Comparison of ENCODE assay signal across 13 cellular contexts in the genomic region with DNA sequence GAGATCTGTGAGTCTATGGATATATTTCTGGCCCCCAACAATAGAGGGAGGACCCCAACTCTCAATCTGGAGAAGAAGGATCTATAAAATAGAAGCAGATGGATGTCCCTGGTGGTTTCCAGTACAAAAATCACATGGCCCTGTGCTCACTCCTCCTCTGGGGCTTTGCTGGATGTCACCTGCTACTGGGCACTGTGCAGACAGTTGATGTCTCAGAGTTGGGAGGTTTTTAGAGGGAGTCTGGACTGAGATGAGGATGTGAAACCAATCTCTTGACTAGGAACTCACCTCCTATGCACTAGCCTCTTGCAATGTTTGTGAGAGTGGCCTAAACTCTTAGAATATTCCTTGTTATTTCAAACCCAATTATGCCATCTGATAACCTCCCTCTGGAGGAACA.
DNase-seq lines count a peak whose midpoint lies in the region; ATAC-seq and TF ChIP-seq lines count a peak whose summit lies in the region.
"Had no signal": no experiment of that assay in that cellular context is flagged by ENCODE, and none has a peak within 500 bp of the region (broad histone marks: within the 10 kb centered on the region; RNA-seq: fewer than 3 reads in every experiment).

No MANE protein-coding gene starts in this region.

- no peaks in the 10 kb centered on the region for H3K27me3 Mint-ChIP-seq in activated B cell treated with CpG ODN at 0.5 μM for 24 hours
- H3K27me3 Mint-ChIP-seq: activated naive CD8-positive, alpha-beta T cell treated with anti-CD3 and anti-CD28 coated beads, Interleukin-2, amount 50 U/mL, for 24 hours had no signal

- H3K9me3 Mint-ChIP-seq in activated B cell treated with CpG ODN at 0.5 μM for 24 hours: no peaks in the 10 kb centered on the region
- H3K9me3 Mint-ChIP-seq: activated naive CD8-positive, alpha-beta T cell treated with anti-CD3 and anti-CD28 coated beads, Interleukin-2, amount 50 U/mL, for 24 hours; neural progenitor cell had no signal

- TF ChIP-seq CTCF in activated B cell treated with CpG ODN at 0.5 μM for 24 hours (IDR thresholded peaks at IDR 0.05): no peak

- H3K36me3 Mint-ChIP-seq in activated B cell treated with CpG ODN at 0.5 μM for 24 hours (ENCODE audit: low read depth): no peaks in the 10 kb centered on the region
- H3K36me3 Mint-ChIP-seq: neural progenitor cell had no signal

- no peak overlapping the region for H3K27ac Mint-ChIP-seq in activated B cell treated with CpG ODN at 0.5 μM for 24 hours
- H3K27ac Mint-ChIP-seq: activated naive CD8-positive, alpha-beta T cell treated with anti-CD3 and anti-CD28 coated beads, Interleukin-2, amount 50 U/mL, for 24 hours had no signal

- intact Hi-C loops in activated B cell treated with CpG ODN at 0.5 μM for 24 hours (cut with micrococcal nuclease): no loop called here

- POLR2A ChIA-PET in activated B cell treated with CpG ODN at 0.5 μM for 24 hours (lab: Charles Lee): no interaction called here

- ATAC-seq in GM18519 (IDR thresholded peaks at IDR 0.05; ENCODE audit: low FRiP score, unreplicated experiment) (peak; percentile 89), GM21576 (IDR thresholded peaks at IDR 0.05; ENCODE audit: unreplicated experiment) (peak; percentile 90), HG03139 (IDR thresholded peaks at IDR 0.05; ENCODE audit: unreplicated experiment) (peak; percentile 77), activated B cell treated with CpG ODN at 0.5 μM for 24 hours (ENCODE audit: low read depth) (peak; percentile 75)
- ATAC-seq: activated naive CD8-positive, alpha-beta T cell treated with anti-CD3 and anti-CD28 coated beads, Interleukin-2, amount 50 U/mL, for 24 hours had no signal

- H3K4me1 Mint-ChIP-seq in activated B cell treated with CpG ODN at 0.5 μM for 24 hours: peaks cover 16% of the 10 kb centered on the region

- DNase-seq in activated B cell treated with CpG ODN at 0.5 μM for 24 hours (no peak), NCI-H2196 (lab: John Stamatoyannopoulos, UW; ENCODE audit: unreplicated experiment) (no peak)
- no peak for DNase-seq in stimulated activated CD4-positive, alpha-beta T cell treated with anti-CD3 and anti-CD28 coated beads, Interleukin-4, amount 100 ng/mL, for 24 hours
- no peak for DNase-seq in activated CD4-positive, CD25-positive, alpha-beta regulatory T cell (lab: John Stamatoyannopoulos, UW)
- DNase-seq in activated CD4-positive, CD25-positive, alpha-beta regulatory T cell treated with anti-CD3 and anti-CD28 coated beads, Interleukin-2, amount 50 U/mL, for 72 hours: no peak
- DNase-seq: activated naive CD8-positive, alpha-beta T cell treated with anti-CD3 and anti-CD28 coated beads, Interleukin-2, amount 50 U/mL, for 24 hours; COR-L47; MG63; upper lobe of left lung had no signal

- CTCF ChIA-PET in activated B cell treated with CpG ODN at 0.5 μM for 24 hours (lab: Charles Lee): no interaction called here

- H3K4me3 Mint-ChIP-seq in activated B cell treated with CpG ODN at 0.5 μM for 24 hours: no peak overlapping the region
- H3K4me3 Mint-ChIP-seq: activated naive CD8-positive, alpha-beta T cell treated with anti-CD3 and anti-CD28 coated beads, Interleukin-2, amount 50 U/mL, for 24 hours; neural progenitor cell had no signal
